In the genomic region with DNA sequence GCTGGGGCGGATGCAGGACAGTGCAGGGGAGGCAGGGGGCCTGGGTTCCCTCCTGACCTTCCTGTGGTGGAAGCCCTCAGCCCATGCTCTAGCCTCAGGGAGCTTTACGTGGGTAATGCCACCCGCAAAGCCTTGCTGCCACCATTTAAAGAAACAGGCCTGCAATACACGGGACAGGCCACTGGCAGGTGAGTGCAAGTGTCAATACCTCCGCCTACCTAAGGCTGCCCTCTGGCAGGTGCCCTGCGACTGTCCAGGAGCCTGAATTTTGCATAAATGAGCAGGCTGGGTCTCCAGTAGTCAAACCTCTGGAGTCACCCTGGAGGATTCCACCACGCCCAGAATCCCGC, we compare ENCODE assay signal across 1 cellular context.
TF ChIP-seq lines count a peak whose summit lies in the region.

No MANE protein-coding gene starts in this region.

TF ChIP-seq in SK-N-SH treated with all-trans-retinoic acid at 6 μM for 48 hours, 23 proteins besides CTCF, POLR2A, EP300 and RAD21 (continued from another document):
- TF ChIP-seq, protein P1, sequence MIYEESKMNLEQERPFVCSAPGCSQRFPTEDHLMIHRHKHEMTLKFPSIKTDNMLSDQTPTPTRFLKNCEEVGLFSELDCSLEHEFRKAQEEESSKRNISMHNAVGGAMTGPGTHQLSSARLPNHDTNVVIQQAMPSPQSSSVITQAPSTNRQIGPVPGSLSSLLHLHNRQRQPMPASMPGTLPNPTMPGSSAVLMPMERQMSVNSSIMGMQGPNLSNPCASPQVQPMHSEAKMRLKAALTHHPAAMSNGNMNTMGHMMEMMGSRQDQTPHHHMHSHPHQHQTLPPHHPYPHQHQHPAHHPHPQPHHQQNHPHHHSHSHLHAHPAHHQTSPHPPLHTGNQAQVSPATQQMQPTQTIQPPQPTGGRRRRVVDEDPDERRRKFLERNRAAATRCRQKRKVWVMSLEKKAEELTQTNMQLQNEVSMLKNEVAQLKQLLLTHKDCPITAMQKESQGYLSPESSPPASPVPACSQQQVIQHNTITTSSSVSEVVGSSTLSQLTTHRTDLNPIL (CRISPR knock-in tag; IDR thresholded peaks at IDR 0.05; ENCODE audit: low read depth), result no peak
- no peak for TF ChIP-seq OSR1 (CRISPR knock-in tag; IDR thresholded peaks at IDR 0.05)
- TF ChIP-seq ARNTL (CRISPR knock-in tag; IDR thresholded peaks at IDR 0.05; ENCODE audit: borderline replicate concordance, low read depth), result no peak
- no peak for TF ChIP-seq BACH2 (CRISPR knock-in tag; IDR thresholded peaks at IDR 0.05; ENCODE audit: borderline replicate concordance)
- TF ChIP-seq, protein P2, sequence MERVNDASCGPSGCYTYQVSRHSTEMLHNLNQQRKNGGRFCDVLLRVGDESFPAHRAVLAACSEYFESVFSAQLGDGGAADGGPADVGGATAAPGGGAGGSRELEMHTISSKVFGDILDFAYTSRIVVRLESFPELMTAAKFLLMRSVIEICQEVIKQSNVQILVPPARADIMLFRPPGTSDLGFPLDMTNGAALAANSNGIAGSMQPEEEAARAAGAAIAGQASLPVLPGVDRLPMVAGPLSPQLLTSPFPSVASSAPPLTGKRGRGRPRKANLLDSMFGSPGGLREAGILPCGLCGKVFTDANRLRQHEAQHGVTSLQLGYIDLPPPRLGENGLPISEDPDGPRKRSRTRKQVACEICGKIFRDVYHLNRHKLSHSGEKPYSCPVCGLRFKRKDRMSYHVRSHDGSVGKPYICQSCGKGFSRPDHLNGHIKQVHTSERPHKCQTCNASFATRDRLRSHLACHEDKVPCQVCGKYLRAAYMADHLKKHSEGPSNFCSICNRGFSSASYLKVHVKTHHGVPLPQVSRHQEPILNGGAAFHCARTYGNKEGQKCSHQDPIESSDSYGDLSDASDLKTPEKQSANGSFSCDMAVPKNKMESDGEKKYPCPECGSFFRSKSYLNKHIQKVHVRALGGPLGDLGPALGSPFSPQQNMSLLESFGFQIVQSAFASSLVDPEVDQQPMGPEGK (CRISPR knock-in tag; IDR thresholded peaks at IDR 0.05; ENCODE audit: borderline replicate concordance), result no peak
- no peak for TF ChIP-seq SNAI2 (CRISPR knock-in tag; IDR thresholded peaks at IDR 0.05)
- TF ChIP-seq TCF4 (CRISPR knock-in tag; IDR thresholded peaks at IDR 0.05; ENCODE audit: borderline replicate concordance), result no peak
- no peak for TF ChIP-seq TOX (CRISPR knock-in tag; IDR thresholded peaks at IDR 0.05; ENCODE audit: borderline replicate concordance)
- TF ChIP-seq ZNF70 (CRISPR knock-in tag; IDR thresholded peaks at IDR 0.05), result no peak
- TF ChIP-seq ESRRG (CRISPR knock-in tag; IDR thresholded peaks at IDR 0.05), result no peak
- TF ChIP-seq, protein P3, sequence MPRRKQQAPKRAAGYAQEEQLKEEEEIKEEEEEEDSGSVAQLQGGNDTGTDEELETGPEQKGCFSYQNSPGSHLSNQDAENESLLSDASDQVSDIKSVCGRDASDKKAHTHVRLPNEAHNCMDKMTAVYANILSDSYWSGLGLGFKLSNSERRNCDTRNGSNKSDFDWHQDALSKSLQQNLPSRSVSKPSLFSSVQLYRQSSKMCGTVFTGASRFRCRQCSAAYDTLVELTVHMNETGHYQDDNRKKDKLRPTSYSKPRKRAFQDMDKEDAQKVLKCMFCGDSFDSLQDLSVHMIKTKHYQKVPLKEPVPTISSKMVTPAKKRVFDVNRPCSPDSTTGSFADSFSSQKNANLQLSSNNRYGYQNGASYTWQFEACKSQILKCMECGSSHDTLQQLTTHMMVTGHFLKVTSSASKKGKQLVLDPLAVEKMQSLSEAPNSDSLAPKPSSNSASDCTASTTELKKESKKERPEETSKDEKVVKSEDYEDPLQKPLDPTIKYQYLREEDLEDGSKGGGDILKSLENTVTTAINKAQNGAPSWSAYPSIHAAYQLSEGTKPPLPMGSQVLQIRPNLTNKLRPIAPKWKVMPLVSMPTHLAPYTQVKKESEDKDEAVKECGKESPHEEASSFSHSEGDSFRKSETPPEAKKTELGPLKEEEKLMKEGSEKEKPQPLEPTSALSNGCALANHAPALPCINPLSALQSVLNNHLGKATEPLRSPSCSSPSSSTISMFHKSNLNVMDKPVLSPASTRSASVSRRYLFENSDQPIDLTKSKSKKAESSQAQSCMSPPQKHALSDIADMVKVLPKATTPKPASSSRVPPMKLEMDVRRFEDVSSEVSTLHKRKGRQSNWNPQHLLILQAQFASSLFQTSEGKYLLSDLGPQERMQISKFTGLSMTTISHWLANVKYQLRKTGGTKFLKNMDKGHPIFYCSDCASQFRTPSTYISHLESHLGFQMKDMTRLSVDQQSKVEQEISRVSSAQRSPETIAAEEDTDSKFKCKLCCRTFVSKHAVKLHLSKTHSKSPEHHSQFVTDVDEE (CRISPR knock-in tag; IDR thresholded peaks at IDR 0.05), result no peak
- TF ChIP-seq PPARA (CRISPR knock-in tag; IDR thresholded peaks at IDR 0.05; ENCODE audit: borderline replicate concordance), result no peak
TF ChIP-seq in SK-N-SH treated with all-trans-retinoic acid at 6 μM for 48 hours: peak in this region for 0.
